In genomic region chr14:65321370-65321875, GRCh38 we compare ENCODE assay signal across 10 cellular contexts.
A peak's percentile ranks its signal among the peaks of the same experiment; 100 is the strongest.
DNase-seq lines count a peak whose midpoint lies in the region; ATAC-seq and TF ChIP-seq lines count a peak whose summit lies in the region.
"Had no signal": no experiment of that assay in that cellular context is flagged by ENCODE, and none has a peak within 500 bp of the region (broad histone marks: within the 10 kb centered on the region; RNA-seq: fewer than 3 reads in every experiment).

No MANE protein-coding gene starts in this region.

- H3F3A ChIP-seq in MM.1S (ENCODE audit: insufficient read depth, low read length): peaks cover 18% of the 10 kb centered on the region

- H3K9me3 ChIP-seq in MM.1S (replicated peaks; ENCODE audit: insufficient read depth, low read length) (no peaks in the 10 kb centered on the region), mucosa of descending colon (no peaks in the 10 kb centered on the region), spleen (peaks cover 0 to 2% (median 0%) of the 10 kb centered on the region in 8 donors)
- H3K9me3 ChIP-seq: heart left ventricle, vagina had no signal

- peak; percentile 29 for ATAC-seq in GM18861 (IDR thresholded peaks at IDR 0.05; ENCODE audit: unreplicated experiment)
- ATAC-seq in GM21825 (IDR thresholded peaks at IDR 0.05; ENCODE audit: unreplicated experiment): peak; percentile 45
- peak; percentile 13 for ATAC-seq in mucosa of descending colon
- ATAC-seq: heart left ventricle had no signal

- TF ChIP-seq POLR2A in spleen (IDR thresholded peaks at IDR 0.05): no peak

- H2AFZ ChIP-seq in MM.1S (ENCODE audit: low read length): peak overlapping the region; percentile 8; the same call in 1 of the 2 replicates

- no peak overlapping the region for H3K9ac ChIP-seq in MM.1S (ENCODE audit: low read length)

- no peak for DNase-seq in MM.1S
- no peak for DNase-seq in mucosa of descending colon
- DNase-seq in ureter (ENCODE audit: low spot score): no peak
- no peak for DNase-seq in A172 (ENCODE audit: low spot score)
- DNase-seq in spleen: no peak
- DNase-seq: activated naive CD4-positive, alpha-beta T cell treated with anti-CD3 and anti-CD28 coated beads for 36 hours; heart left ventricle had no signal

- TF ChIP-seq CTCF in MM.1S (IDR thresholded peaks at IDR 0.05; ENCODE audit: low read length) (no peak), mucosa of descending colon (IDR thresholded peaks at IDR 0.05) (no peak), spleen (IDR thresholded peaks at IDR 0.05 in 8 of 11, conservative IDR thresholded peaks at IDR 0.05 in 3 of 11) (no peak)

- H3K4me3 ChIP-seq in MM.1S (ENCODE audit: low read length) (no peak overlapping the region), mucosa of descending colon (no peak overlapping the region), spleen (no peak overlapping the region)
- H3K4me3 ChIP-seq: heart left ventricle, vagina had no signal

- peak overlapping the region; percentile 6; the same call in 1 of the 2 replicates for H3K27ac ChIP-seq in MM.1S (ENCODE audit: low read length)
- peak overlapping the region in 1 of 8 donors; percentile 57 for H3K27ac ChIP-seq in spleen
- H3K27ac ChIP-seq: heart left ventricle, vagina had no signal

- WGBS in spleen, 5 donors: 30 to 56% (median 33%) methylated on average over 3 of the region's 3 CpGs

- no peaks in the 10 kb centered on the region for H3K79me2 ChIP-seq in MM.1S (ENCODE audit: low read length)

- H3K4me1 ChIP-seq in MM.1S (ENCODE audit: low read length) (peaks cover 39% of the 10 kb centered on the region), mucosa of descending colon (ENCODE audit: low read depth) (no peaks in the 10 kb centered on the region), spleen (peaks cover 0 to 42% (median 25%) of the 10 kb centered on the region in 6 donors)
- H3K4me1 ChIP-seq: vagina had no signal

- H3K4me2 ChIP-seq in MM.1S (ENCODE audit: low read depth, low read length): no peak overlapping the region

- H3K9me2 ChIP-seq in MM.1S (replicated peaks; ENCODE audit: insufficient read depth, low read length): no peaks in the 10 kb centered on the region

- intact Hi-C loops in mucosa of descending colon (cut with DNase I, micrococcal nuclease): no loop called here
- intact Hi-C loops in spleen (cut with DNase I; ENCODE audit: low total_unique reads): no loop called here

- H3K36me3 ChIP-seq in MM.1S (replicated peaks; ENCODE audit: insufficient read depth, low read length) (no peaks in the 10 kb centered on the region), mucosa of descending colon (ENCODE audit: low read depth) (no peaks in the 10 kb centered on the region), spleen (no peaks in the 10 kb centered on the region)
- H3K36me3 ChIP-seq: heart left ventricle, vagina had no signal

- H3K27me3 ChIP-seq in MM.1S (replicated peaks; ENCODE audit: insufficient read depth, low read length): no peaks in the 10 kb centered on the region
- H3K27me3 ChIP-seq in spleen (replicated peaks in 1 of 7): no peaks in the 10 kb centered on the region
- H3K27me3 ChIP-seq: heart left ventricle, vagina had no signal

- no peaks in the 10 kb centered on the region for H4K20me1 ChIP-seq in MM.1S (ENCODE audit: insufficient read depth, low read length)
